Comparison of ENCODE assay signal across 8 cellular contexts in the genomic region with DNA sequence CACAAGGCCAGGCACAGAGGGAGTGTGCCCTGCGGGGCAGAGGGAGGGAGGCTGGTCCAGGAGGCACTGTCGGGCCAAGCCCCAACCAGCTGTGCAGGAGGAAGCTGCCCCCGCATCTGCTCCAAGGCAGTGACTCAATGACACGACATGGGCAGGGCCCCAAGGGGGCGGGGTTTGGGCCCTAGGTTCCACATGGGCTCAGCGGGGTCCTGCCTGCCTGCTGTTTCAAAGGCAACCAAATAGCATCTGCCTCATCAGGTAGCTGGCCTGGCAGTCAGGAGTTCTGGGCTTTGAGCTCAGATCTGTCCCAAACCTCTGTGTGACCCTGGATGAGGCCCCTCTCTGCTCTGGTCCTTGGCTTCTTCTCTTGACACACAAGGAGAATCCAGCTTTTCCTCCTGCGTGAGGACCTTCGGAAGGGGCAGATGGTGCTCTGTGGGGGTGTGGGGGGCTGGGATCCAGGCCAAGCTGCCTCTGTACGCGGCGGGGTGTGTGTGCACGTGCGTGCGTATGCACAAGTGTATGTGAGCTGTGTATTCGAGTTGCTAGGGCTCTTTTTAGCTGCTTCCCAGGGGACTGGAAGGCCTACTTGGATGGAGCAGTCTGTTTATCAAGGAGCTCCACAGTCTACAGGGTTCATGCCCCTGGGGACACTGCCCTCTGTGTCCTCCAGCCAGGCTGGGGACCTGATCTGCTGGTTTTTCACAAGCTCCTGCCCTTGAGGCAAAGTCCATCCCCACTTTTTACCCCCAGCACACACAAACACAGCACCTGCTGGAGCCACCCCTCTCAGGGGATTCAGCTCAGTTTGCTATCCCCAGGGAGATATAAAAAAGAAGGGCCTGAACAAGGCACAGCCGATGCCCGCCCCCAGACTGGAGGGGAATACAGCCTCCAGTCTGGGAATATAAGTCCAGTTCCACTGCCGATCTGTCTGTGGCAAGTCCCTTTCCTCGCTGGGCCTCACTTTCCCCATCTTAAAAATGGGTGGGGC.
DNase-seq lines count a peak whose midpoint lies in the region; ATAC-seq and TF ChIP-seq lines count a peak whose summit lies in the region.

No MANE protein-coding gene starts in this region.

- intact Hi-C loops in breast epithelium (cut with DNase I; ENCODE audit: low total_unique reads): no loop called here

- ATAC-seq in GM19468 (IDR thresholded peaks at IDR 0.05; ENCODE audit: extremely low read depth, unreplicated experiment) (peak; percentile 64), memory B cell (ENCODE audit: low read depth) (peak; percentile 83), GM21825 (IDR thresholded peaks at IDR 0.05; ENCODE audit: unreplicated experiment) (no peak)
- ATAC-seq in stimulated activated naive CD8-positive, alpha-beta T cell treated with anti-CD3 and anti-CD28 coated beads, Interleukin-15, amount 100 ng/mL, for 72 hours: peak; percentile 95

- TF ChIP-seq POLR2A in breast epithelium (IDR thresholded peaks at IDR 0.05): no peak

- H3K9ac ChIP-seq in HUES6 (ENCODE audit: low read length): peak overlapping the region; percentile 4

- peak; percentile 33 for DNase-seq in Caki2 (ENCODE audit: low read depth)
- peak; percentile 51 to 74 for DNase-seq in SHP77 (lab: John Stamatoyannopoulos, UW)
- DNase-seq in breast epithelium (ENCODE audit: low spot score in 2 of 2): peak in 1 of 2 donors; percentile 81
- DNase-seq in memory B cell (ENCODE audit: low spot score in 2 of 2): no peak
- DNase-seq in stimulated activated naive CD8-positive, alpha-beta T cell treated with anti-CD3 and anti-CD28 coated beads, Interleukin-15, amount 100 ng/mL, for 72 hours: peak; percentile 72 to 78

- no peak for TF ChIP-seq CTCF in breast epithelium (IDR thresholded peaks at IDR 0.05)

- no peaks in the 10 kb centered on the region for H3K4me1 Mint-ChIP-seq in memory B cell
- H3K4me1 Mint-ChIP-seq in stimulated activated naive CD8-positive, alpha-beta T cell treated with anti-CD3 and anti-CD28 coated beads, Interleukin-15, amount 100 ng/mL, for 72 hours: peaks cover 32% of the 10 kb centered on the region

- H3K9me3 ChIP-seq in HUES6 (ENCODE audit: control insufficient read depth, insufficient read depth, low read depth, low read length): no peaks in the 10 kb centered on the region
- H3K9me3 ChIP-seq in breast epithelium: no peaks in the 10 kb centered on the region

- H3K36me3 Mint-ChIP-seq in memory B cell: peaks cover 5% of the 10 kb centered on the region

- no peak overlapping the region for H3K27ac Mint-ChIP-seq in memory B cell
- peak overlapping the region in 1 of 2 donors; percentile 72 for H3K27ac Mint-ChIP-seq in stimulated activated naive CD8-positive, alpha-beta T cell treated with anti-CD3 and anti-CD28 coated beads, Interleukin-15, amount 100 ng/mL, for 72 hours

- H3K27me3 ChIP-seq in HUES6 (ENCODE audit: control insufficient read depth, insufficient read depth, low read length) (no peaks in the 10 kb centered on the region), breast epithelium (no peaks in the 10 kb centered on the region)

- H3K9me3 Mint-ChIP-seq in memory B cell: no peaks in the 10 kb centered on the region
- no peaks in the 10 kb centered on the region for H3K9me3 Mint-ChIP-seq in stimulated activated naive CD8-positive, alpha-beta T cell treated with anti-CD3 and anti-CD28 coated beads, Interleukin-15, amount 100 ng/mL, for 72 hours

- H3K27me3 Mint-ChIP-seq in memory B cell: no peaks in the 10 kb centered on the region
- no peaks in the 10 kb centered on the region for H3K27me3 Mint-ChIP-seq in stimulated activated naive CD8-positive, alpha-beta T cell treated with anti-CD3 and anti-CD28 coated beads, Interleukin-15, amount 100 ng/mL, for 72 hours

- no peak overlapping the region for H3K4me3 Mint-ChIP-seq in memory B cell
- H3K4me3 Mint-ChIP-seq in stimulated activated naive CD8-positive, alpha-beta T cell treated with anti-CD3 and anti-CD28 coated beads, Interleukin-15, amount 100 ng/mL, for 72 hours: peak overlapping the region in 1 of 2 donors; percentile 48

- H3K27ac ChIP-seq in HUES6 (ENCODE audit: low read depth, low read length) (no peak overlapping the region), breast epithelium (peak overlapping the region; percentile 45 to 71)

- in situ Hi-C loops in Caki2 (cut with HindIII; ENCODE audit: low pct_unique_long_range_greater_than_20kb, low sequenced_read_pairs): no loop called here

- H3K36me3 ChIP-seq in HUES6 (ENCODE audit: control insufficient read depth, insufficient read depth, low read length) (peaks cover 7% of the 10 kb centered on the region; the same call in 1 of the 2 replicates), breast epithelium (no peaks in the 10 kb centered on the region)

- H3K4me1 ChIP-seq in HUES6 (ENCODE audit: control insufficient read depth, insufficient read depth, low read length) (peaks cover 33% of the 10 kb centered on the region), breast epithelium (peaks cover 0 to 14% of the 10 kb centered on the region in 2 donors)

- H3K4me3 ChIP-seq in HUES6 (ENCODE audit: low read depth, low read length): no peak overlapping the region
- H3K4me3 ChIP-seq in breast epithelium: no peak overlapping the region

Comparison
In these comparisons a context has a peak if more than half of its experiments do, and no peak if none do; other contexts are left out.
1. DNase-seq: peak in Caki2 (single experiment), SHP77 (2 of 2) and stimulated activated naive CD8-positive, alpha-beta T cell treated with anti-CD3 and anti-CD28 coated beads, Interleukin-15, amount 100 ng/mL, for 72 hours (2 of 2); none in memory B cell (0 of 2).